In genomic region chr12:124993568-124994434, GRCh38 we compare ENCODE assay signal across 1 cellular context.
TF ChIP-seq lines count a peak whose summit lies in the region.

A gene with protein sequence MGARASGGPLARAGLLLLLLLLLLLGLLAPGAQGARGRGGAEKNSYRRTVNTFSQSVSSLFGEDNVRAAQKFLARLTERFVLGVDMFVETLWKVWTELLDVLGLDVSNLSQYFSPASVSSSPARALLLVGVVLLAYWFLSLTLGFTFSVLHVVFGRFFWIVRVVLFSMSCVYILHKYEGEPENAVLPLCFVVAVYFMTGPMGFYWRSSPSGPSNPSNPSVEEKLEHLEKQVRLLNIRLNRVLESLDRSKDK (plus strand): TSS chr12:124993645. CDS start chr12:124993791, 146 bp downstream.

TF ChIP-seq in GM23338, 12 proteins besides CTCF, POLR2A, EP300 and RAD21 (continued from another document):
- no peak for TF ChIP-seq ETS1 (IDR thresholded peaks at IDR 0.05)
- no peak for TF ChIP-seq REST (IDR thresholded peaks at IDR 0.05; ENCODE audit: unreplicated experiment)
- TF ChIP-seq ZNF114 (CRISPR knock-in tag; IDR thresholded peaks at IDR 0.05), result no peak
- no peak for TF ChIP-seq EZH2 (IDR thresholded peaks at IDR 0.05; ENCODE audit: low read depth, unreplicated experiment)
- TF ChIP-seq CREB1 (CRISPR knock-in tag; IDR thresholded peaks at IDR 0.05; ENCODE audit: low read depth), result no peak
- TF ChIP-seq ZNF331 (CRISPR knock-in tag; IDR thresholded peaks at IDR 0.05; ENCODE audit: low read depth), result no peak
- TF ChIP-seq NANOG (IDR thresholded peaks at IDR 0.05; ENCODE audit: borderline replicate concordance), result no peak
- TF ChIP-seq JUNB (IDR thresholded peaks at IDR 0.05; ENCODE audit: unreplicated experiment), result no peak
- no peak for TF ChIP-seq POLR2AphosphoS5 (IDR thresholded peaks at IDR 0.05; ENCODE audit: low read depth)
TF ChIP-seq in GM23338: peak in this region for 0.
